Comparison of ENCODE assay signal across 8 cellular contexts in genomic region chr17:7560172-7561027, GRCh38. TPM values are rescaled to one million over a fixed set of nuclear protein-coding genes. Genes with fewer than 3 reads are reported as not detected.
DNase-seq lines count a peak whose midpoint lies in the region; ATAC-seq, FAIRE-seq and TF ChIP-seq lines count a peak whose summit lies in the region.

No MANE protein-coding gene starts in this region.

- intact Hi-C loops in aorta (cut with DNase I): loop anchor here (1.0 to 10.0 kb wide), 2 partner anchors 46 to 206 kb away; partner anchors contain the start of genes KCTD11 (in 1 of the 2) and TMEM95 (in 1 of the 2)

- peaks cover 20% of the 10 kb centered on the region for H3K36me3 Mint-ChIP-seq in nephron progenitor cell (ENCODE audit: low read depth)

- 28 to 29% methylated on average over 22 of the region's 22 CpGs for WGBS in aorta, 2 donors

- H3K27me3 Mint-ChIP-seq in nephron progenitor cell (ENCODE audit: low read depth, poor library complexity): peaks cover 24% of the 10 kb centered on the region

- FAIRE-seq in RCC 7860 (lab: Jason Lieb, UNC): no peak

- no peaks in the 10 kb centered on the region for H3K9me3 ChIP-seq in fibroblast of lung (ENCODE audit: control insufficient read depth, insufficient read depth, low read depth, low read length)
- H3K9me3 ChIP-seq in aorta (ENCODE audit: control insufficient read depth, low read length): no peaks in the 10 kb centered on the region

- H3K9ac ChIP-seq in fibroblast of lung (ENCODE audit: insufficient read depth, low read length): no peak overlapping the region

- no peaks in the 10 kb centered on the region for H4K20me1 ChIP-seq in fibroblast of lung (ENCODE audit: control insufficient read depth, extremely low read depth, insufficient read depth, low read length)

- H3K4me1 ChIP-seq in fibroblast of lung (ENCODE audit: control insufficient read depth, extremely low read depth, insufficient read depth, low read length): peaks cover 21% of the 10 kb centered on the region
- H3K4me1 ChIP-seq in aorta (ENCODE audit: control insufficient read depth in 1 of 2, insufficient read depth in 2 of 2, low read length in 2 of 2): no peaks in the 10 kb centered on the region

- peak overlapping the region; percentile 98 for H3K4me3 Mint-ChIP-seq in nephron progenitor cell

- no peaks in the 10 kb centered on the region for H3K9me3 Mint-ChIP-seq in nephron progenitor cell

- H3K4me2 ChIP-seq in fibroblast of lung (ENCODE audit: extremely low read depth, insufficient read depth, low read length): peak overlapping the region; percentile 95

- no peak overlapping the region for H2AFZ ChIP-seq in fibroblast of lung (ENCODE audit: low read length)

- peaks cover 17% of the 10 kb centered on the region for H3K36me3 ChIP-seq in fibroblast of lung (ENCODE audit: control insufficient read depth, insufficient read depth, low read length)
- H3K36me3 ChIP-seq in aorta (ENCODE audit: control insufficient read depth in 1 of 2, insufficient read depth in 2 of 2, low read length in 1 of 2): peaks cover 0 to 2% of the 10 kb centered on the region in 2 donors

- H3K4me1 Mint-ChIP-seq in nephron progenitor cell: peaks cover 64% of the 10 kb centered on the region

- DNase-seq in ELR (ENCODE audit: low read depth): peak; percentile 76
- peak; percentile 17 for DNase-seq in NCI-H146 treated with DMSO at 0.1 percent for 48 hours (lab: John Stamatoyannopoulos, UW; ENCODE audit: unreplicated experiment)
- peak; percentile 57 for DNase-seq in activated CD8-positive, alpha-beta memory T cell treated with anti-CD3 and anti-CD28 coated beads, Interleukin-2, amount 50 U/mL, for 4 hours
- peak; percentile 50 to 62 for DNase-seq in fibroblast of lung (ENCODE audit: low read depth in 2 of 2)
- DNase-seq in nephron progenitor cell: peak; percentile 82
- peak; percentile 79 to 88 for DNase-seq in aorta
- DNase-seq in RCC 7860 (ENCODE audit: low spot score): no peak

- peak; percentile 39 for ATAC-seq in aorta (ENCODE audit: low FRiP score)
- ATAC-seq in GM18873 (IDR thresholded peaks at IDR 0.05; ENCODE audit: low FRiP score, unreplicated experiment): no peak

- H3K27ac Mint-ChIP-seq in nephron progenitor cell: peak overlapping the region; percentile 97

- no peak overlapping the region for H3K27ac ChIP-seq in fibroblast of lung (ENCODE audit: insufficient read depth, low read length)
- peak overlapping the region in 1 of 2 donors; percentile 34 for H3K27ac ChIP-seq in aorta (ENCODE audit: low read depth in 1 of 2, low read length in 2 of 2)

- peaks cover 33% of the 10 kb centered on the region for H3K79me2 ChIP-seq in fibroblast of lung (ENCODE audit: control insufficient read depth, insufficient read depth, low read length)

- peak overlapping the region in 2 of 4 experiments; percentile 82 to 87 for H3K4me3 ChIP-seq in fibroblast of lung (replicated peaks in 1 of 4; ENCODE audit: control extremely low read depth in 1 of 4, insufficient read depth in 1 of 4, low read depth in 3 of 4, low read length in 4 of 4)
- no peak overlapping the region for H3K4me3 ChIP-seq in aorta (ENCODE audit: low read length in 2 of 2)

- H3K27me3 ChIP-seq in fibroblast of lung (ENCODE audit: control insufficient read depth, insufficient read depth, low read length) (no peaks in the 10 kb centered on the region), aorta (ENCODE audit: control insufficient read depth in 1 of 2, insufficient read depth in 2 of 2, low read length in 1 of 2) (no peaks in the 10 kb centered on the region)

- peak; percentile 64 to 76 for TF ChIP-seq CTCF in fibroblast of lung (conservative IDR thresholded peaks at IDR 0.05 in 1 of 2, IDR thresholded peaks at IDR 0.05 in 1 of 2; ENCODE audit: low read depth in 1 of 2, low read length in 2 of 2)
- TF ChIP-seq CTCF in nephron progenitor cell (IDR thresholded peaks at IDR 0.05): peak; percentile 47

RNA-seq across cellular contexts. Expression of gene SENP3, which starts 1.3 kb away (rescaled TPM):
- 65.5 and 66.2 TPM in 2 replicates for total RNA-seq in fibroblast of lung
- polyA plus RNA-seq in fibroblast of lung: 67.6 and 118 TPM in 2 replicates
- 35.6 and 48.8 TPM in 2 replicates for polyA plus RNA-seq in fibroblast of lung (2012)
- 76.0 and 122 TPM in 2 replicates for polyA minus RNA-seq in fibroblast of lung (ENCODE audit: low replicate concordance)
- total RNA-seq in aorta: 10 to 100 TPM; 36.2 to 38.3 TPM
- 10 to 100 TPM; 48.4 to 75.1 TPM for polyA plus RNA-seq in aorta

RNA-seq across cellular contexts. Expression of gene TNFSF13, which starts 1.9 kb away (rescaled TPM):
- total RNA-seq in fibroblast of lung: 1.5 and 2.0 TPM in 2 replicates
- polyA plus RNA-seq in fibroblast of lung: 2.5 and 2.8 TPM in 2 replicates
- polyA plus RNA-seq in fibroblast of lung (2012): 2.7 and 3.6 TPM in 2 replicates
- polyA minus RNA-seq in fibroblast of lung (ENCODE audit: low replicate concordance): 1.3 and 7.3 TPM in 2 replicates
- total RNA-seq in aorta: 10 to 100 TPM; 17.7 to 28.6 TPM
- polyA plus RNA-seq in aorta: 10 to 100 TPM; 25.7 to 26.4 TPM

RNA-seq across cellular contexts. Expression of gene TNFSF12, which starts 11.5 kb away (rescaled TPM):
- total RNA-seq in fibroblast of lung: 5.1 and 9.6 TPM in 2 replicates
- polyA plus RNA-seq in fibroblast of lung: 34.4 and 35.9 TPM in 2 replicates
- polyA plus RNA-seq in fibroblast of lung (2012): 33.5 and 34.1 TPM in 2 replicates
- polyA minus RNA-seq in fibroblast of lung (ENCODE audit: low replicate concordance): 11.9 and 17.6 TPM in 2 replicates
- total RNA-seq in aorta: 10 to 100 TPM; 61.4 to 84.5 TPM
- 100 to 1,000 TPM; 135 to 148 TPM for polyA plus RNA-seq in aorta

RNA-seq across cellular contexts. Expression of gene CD68, which starts 19.0 kb away (rescaled TPM):
- total RNA-seq in fibroblast of lung: 16.2 and 29.4 TPM in 2 replicates
- 90.4 and 250 TPM in 2 replicates for polyA plus RNA-seq in fibroblast of lung
- 82.0 and 162 TPM in 2 replicates for polyA plus RNA-seq in fibroblast of lung (2012)
- polyA minus RNA-seq in fibroblast of lung (ENCODE audit: low replicate concordance): 178 and 296 TPM in 2 replicates
- total RNA-seq in aorta: 100 to 1,000 TPM; 111 to 112 TPM
- polyA plus RNA-seq in aorta: 100 to 1,000 TPM in 1 of 2 donors, 10 to 100 TPM in 1; 55.3 to 111 TPM

RNA-seq across cellular contexts. Expression of gene MPDU1, which starts 23.3 kb away (rescaled TPM):
- total RNA-seq in fibroblast of lung: 29.5 and 51.9 TPM in 2 replicates
- 107 and 172 TPM in 2 replicates for polyA plus RNA-seq in fibroblast of lung
- 69.8 and 100 TPM in 2 replicates for polyA plus RNA-seq in fibroblast of lung (2012)
- polyA minus RNA-seq in fibroblast of lung (ENCODE audit: low replicate concordance): 214 and 261 TPM in 2 replicates
- total RNA-seq in aorta: 10 to 100 TPM; 21.4 to 24.7 TPM
- 10 to 100 TPM; 12.0 to 20.8 TPM for polyA plus RNA-seq in aorta
